In the genomic region with DNA sequence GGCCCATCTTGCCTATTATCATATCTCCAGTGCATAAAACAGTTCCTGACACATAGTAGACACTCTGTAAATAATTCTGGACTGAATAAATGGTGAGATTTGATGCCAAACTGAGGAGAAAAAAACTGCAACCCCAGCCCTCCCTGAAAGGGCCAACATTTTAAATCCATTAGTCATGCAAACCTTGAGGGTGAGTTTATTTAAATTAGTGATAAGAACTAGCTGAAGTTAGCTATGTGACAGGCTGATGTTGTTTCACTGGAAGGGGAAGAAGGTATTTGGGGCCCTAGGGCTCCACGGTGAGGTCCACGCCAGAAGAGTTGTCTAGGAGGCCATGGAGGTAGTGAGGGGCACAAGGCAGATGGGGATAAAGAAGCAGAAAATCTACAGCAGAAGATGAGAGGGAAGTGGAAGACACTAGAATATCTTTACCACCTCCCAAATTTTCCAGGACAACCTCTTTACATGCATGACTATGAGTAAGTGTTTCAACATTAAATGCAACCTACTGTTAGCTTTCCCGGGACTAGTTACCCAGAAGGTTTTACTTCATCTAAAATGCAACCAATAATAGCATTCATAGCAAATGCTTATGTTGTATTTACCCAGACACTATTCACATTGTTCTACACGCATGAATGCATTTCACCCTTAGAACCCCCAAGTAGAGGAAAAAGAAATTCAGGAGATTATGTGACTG, we compare ENCODE assay signal across 2 cellular contexts.
TF ChIP-seq lines count a peak whose summit lies in the region.

No MANE protein-coding gene starts in this region.

TF ChIP-seq in K562, 482 proteins besides CTCF, POLR2A, EP300 and RAD21:
- TF ChIP-seq ZNF354B (CRISPR knock-in tag; IDR thresholded peaks at IDR 0.05): no peak
- TF ChIP-seq ZNF12 (CRISPR knock-in tag; IDR thresholded peaks at IDR 0.05): no peak
- 0 out of 2 replicates have a peak, but pooled peaks have one; percentile 24 for TF ChIP-seq MAFG (tag; conservative IDR thresholded peaks at IDR 0.05)

TF ChIP-seq in HepG2, 621 proteins besides CTCF, POLR2A, EP300 and RAD21:
- TF ChIP-seq ZNF496 (CRISPR knock-in tag; IDR thresholded peaks at IDR 0.05; ENCODE audit: insufficient replicate concordance): no peak
